8 cellular contexts compared by ENCODE assay signal in the genomic region with DNA sequence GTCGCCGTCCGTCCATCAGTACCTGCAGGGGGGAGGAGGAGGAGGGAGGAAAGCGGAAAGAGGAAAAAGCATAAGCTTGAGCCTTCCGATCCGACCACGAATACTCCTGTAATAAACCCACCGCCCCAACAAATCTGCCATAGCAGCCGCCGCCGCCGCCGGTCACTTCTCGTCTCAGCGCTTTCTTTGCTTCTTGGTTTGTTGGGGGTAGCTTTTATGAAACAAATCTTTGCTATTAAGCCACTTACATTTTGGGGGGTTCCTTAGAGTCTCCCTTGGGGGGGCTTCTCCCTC. TPM values are rescaled to one million over a fixed set of nuclear protein-coding genes. Genes with fewer than 3 reads are reported as not detected.
DNase-seq lines count a peak whose midpoint lies in the region; ATAC-seq and TF ChIP-seq lines count a peak whose summit lies in the region.

No MANE protein-coding gene starts in this region.

- peaks cover 34% of the 10 kb centered on the region for H3K4me1 Mint-ChIP-seq in dendritic cell treated with granulocyte-macrophage colony-stimulating factor and Interleukin-4, amounts not matched to agents 40 ng/mL and 50 ng/mL, for 4 days (ENCODE audit: low read depth)
- H3K4me1 Mint-ChIP-seq in osteocyte (ENCODE audit: unreplicated experiment), result peaks cover 39% of the 10 kb centered on the region

- peak; percentile 8 for ATAC-seq in GM18502 (IDR thresholded peaks at IDR 0.05; ENCODE audit: poor library complexity, unreplicated experiment)
- ATAC-seq in HG03342 (IDR thresholded peaks at IDR 0.05; ENCODE audit: unreplicated experiment), result peak; percentile 4
- no peak for ATAC-seq in esophagus mucosa

- no peaks in the 10 kb centered on the region for H3K9me3 Mint-ChIP-seq in dendritic cell treated with granulocyte-macrophage colony-stimulating factor and Interleukin-4, amounts not matched to agents 40 ng/mL and 50 ng/mL, for 4 days
- no peaks in the 10 kb centered on the region for H3K9me3 Mint-ChIP-seq in osteocyte (ENCODE audit: unreplicated experiment)

- DNase-seq in osteocyte (ENCODE audit: extremely low spot score, unreplicated experiment), result no peak
- DNase-seq in SKM-1 treated with dmso at 0.1 percent for 144 hours (lab: John Stamatoyannopoulos, UW; ENCODE audit: unreplicated experiment), result no peak
- no peak for DNase-seq in posterior vena cava (ENCODE audit: low spot score)
- DNase-seq in iPS-NIHi7 (ENCODE audit: extremely low spot score), result no peak

- TF ChIP-seq CTCF in osteocyte (IDR thresholded peaks at IDR 0.05), result no peak

- peak overlapping the region; percentile 74 for H3K4me3 Mint-ChIP-seq in dendritic cell treated with granulocyte-macrophage colony-stimulating factor and Interleukin-4, amounts not matched to agents 40 ng/mL and 50 ng/mL, for 4 days
- peak overlapping the region; percentile 93 for H3K4me3 Mint-ChIP-seq in osteocyte (ENCODE audit: unreplicated experiment)

- peak overlapping the region; percentile 17 for H3K27ac Mint-ChIP-seq in dendritic cell treated with granulocyte-macrophage colony-stimulating factor and Interleukin-4, amounts not matched to agents 40 ng/mL and 50 ng/mL, for 4 days
- peak overlapping the region; percentile 70 for H3K27ac Mint-ChIP-seq in osteocyte (ENCODE audit: unreplicated experiment)

- H3K36me3 Mint-ChIP-seq in dendritic cell treated with granulocyte-macrophage colony-stimulating factor and Interleukin-4, amounts not matched to agents 40 ng/mL and 50 ng/mL, for 4 days (ENCODE audit: low read depth), result peaks cover 10% of the 10 kb centered on the region
- H3K36me3 Mint-ChIP-seq in osteocyte (ENCODE audit: unreplicated experiment), result peaks cover 11% of the 10 kb centered on the region

- intact Hi-C loops in dendritic cell treated with granulocyte-macrophage colony-stimulating factor and Interleukin-4, amounts not matched to agents 40 ng/mL and 50 ng/mL, for 4 days (cut with micrococcal nuclease), result no loop called here
- intact Hi-C loops in posterior vena cava (cut with DNase I), result loop anchor here in 1 of 2 donors (5.0 to 10.0 kb wide), 2 partner anchors 142 to 319 kb away; no protein-coding TSS in a partner anchor

- H3K27me3 Mint-ChIP-seq in dendritic cell treated with granulocyte-macrophage colony-stimulating factor and Interleukin-4, amounts not matched to agents 40 ng/mL and 50 ng/mL, for 4 days, result peaks cover 50% of the 10 kb centered on the region
- H3K27me3 Mint-ChIP-seq in osteocyte (ENCODE audit: unreplicated experiment), result peaks cover 58% of the 10 kb centered on the region

RNA-seq across cellular contexts. Expression of gene ADGRB3, which starts 0.3 kb away (rescaled TPM):
- total RNA-seq in osteocyte (8.8 and 8.9 TPM in 2 replicates), posterior vena cava (1 to 10 TPM; 2.0 to 5.9 TPM), esophagus mucosa (0.20 TPM)
